Comparison of ENCODE assay signal across 1 cellular context in the genomic region with DNA sequence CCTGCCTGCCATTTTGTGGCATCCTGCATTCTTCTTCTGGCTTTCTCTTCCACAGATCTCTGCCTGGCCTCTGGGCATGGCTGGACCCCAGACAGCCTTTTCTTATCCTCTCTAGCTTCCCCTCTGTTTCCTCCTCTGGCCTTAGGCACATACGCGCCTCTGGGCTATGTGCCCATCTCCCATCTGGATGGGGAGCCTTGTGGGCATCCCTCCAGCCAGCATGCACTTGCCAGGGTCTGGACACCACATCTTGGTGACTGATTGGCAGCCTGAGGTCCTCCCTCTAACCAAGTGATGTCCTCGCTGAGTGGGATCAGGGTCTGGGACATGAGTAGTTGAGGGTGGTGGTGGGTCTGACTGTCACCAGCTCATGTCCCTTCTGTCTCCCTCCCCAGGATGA.
TF ChIP-seq lines count a peak whose summit lies in the region.

No MANE protein-coding gene starts in this region.

TF ChIP-seq in SK-N-SH treated with all-trans-retinoic acid at 6 μM for 48 hours, 23 proteins besides CTCF, POLR2A, EP300 and RAD21 (continued from another document):
- no peak for TF ChIP-seq ARNTL (CRISPR knock-in tag; IDR thresholded peaks at IDR 0.05; ENCODE audit: borderline replicate concordance, low read depth)
- no peak for TF ChIP-seq ZC3H10 (CRISPR knock-in tag; IDR thresholded peaks at IDR 0.05)
- TF ChIP-seq ZNF70 (CRISPR knock-in tag; IDR thresholded peaks at IDR 0.05), result no peak
- TF ChIP-seq ZFP30 (CRISPR knock-in tag; IDR thresholded peaks at IDR 0.05), result no peak
- TF ChIP-seq, protein P1, sequence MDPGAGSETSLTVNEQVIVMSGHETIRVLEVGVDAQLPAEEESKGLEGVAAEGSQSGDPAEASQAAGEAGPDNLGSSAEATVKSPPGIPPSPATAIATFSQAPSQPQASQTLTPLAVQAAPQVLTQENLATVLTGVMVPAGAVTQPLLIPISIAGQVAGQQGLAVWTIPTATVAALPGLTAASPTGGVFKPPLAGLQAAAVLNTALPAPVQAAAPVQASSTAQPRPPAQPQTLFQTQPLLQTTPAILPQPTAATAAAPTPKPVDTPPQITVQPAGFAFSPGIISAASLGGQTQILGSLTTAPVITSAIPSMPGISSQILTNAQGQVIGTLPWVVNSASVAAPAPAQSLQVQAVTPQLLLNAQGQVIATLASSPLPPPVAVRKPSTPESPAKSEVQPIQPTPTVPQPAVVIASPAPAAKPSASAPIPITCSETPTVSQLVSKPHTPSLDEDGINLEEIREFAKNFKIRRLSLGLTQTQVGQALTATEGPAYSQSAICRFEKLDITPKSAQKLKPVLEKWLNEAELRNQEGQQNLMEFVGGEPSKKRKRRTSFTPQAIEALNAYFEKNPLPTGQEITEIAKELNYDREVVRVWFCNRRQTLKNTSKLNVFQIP (CRISPR knock-in tag; IDR thresholded peaks at IDR 0.05; ENCODE audit: borderline replicate concordance, low read depth), result no peak
- TF ChIP-seq ISL1 (CRISPR knock-in tag; IDR thresholded peaks at IDR 0.05), result no peak
- no peak for TF ChIP-seq ZNF565 (CRISPR knock-in tag; conservative IDR thresholded peaks at IDR 0.05; ENCODE audit: low read depth)
- no peak for TF ChIP-seq OSR1 (CRISPR knock-in tag; IDR thresholded peaks at IDR 0.05)
